ENCODE assay signal across 19 cellular contexts in genomic region chr13:39266426-39266825, GRCh38.
A peak's percentile ranks its signal among the peaks of the same experiment; 100 is the strongest.
DNase-seq lines count a peak whose midpoint lies in the region; ATAC-seq and TF ChIP-seq lines count a peak whose summit lies in the region.
"Had no signal": no experiment of that assay in that cellular context is flagged by ENCODE, and none has a peak within 500 bp of the region (broad histone marks: within the 10 kb centered on the region; RNA-seq: fewer than 3 reads in every experiment).

No MANE protein-coding gene starts in this region.

- no peaks in the 10 kb centered on the region for H3K27me3 Mint-ChIP-seq in neural progenitor cell (ENCODE audit: insufficient read depth, low read depth)

- H3K9me3 ChIP-seq in neural progenitor cell (ENCODE audit: low read depth) (no peaks in the 10 kb centered on the region), aorta (ENCODE audit: control insufficient read depth, low read length) (no peaks in the 10 kb centered on the region)
- H3K9me3 ChIP-seq: SJCRH30 had no signal

- H3K4me3 ChIP-seq in neural progenitor cell (no peak overlapping the region), aorta (ENCODE audit: low read length in 2 of 2) (no peak overlapping the region)
- H3K4me3 ChIP-seq: GM23248, K562, SJCRH30 had no signal

- peaks cover 17% of the 10 kb centered on the region for H3K9me3 Mint-ChIP-seq in neural progenitor cell

- no peak overlapping the region for H3K4me3 Mint-ChIP-seq in neural progenitor cell
- H3K4me3 Mint-ChIP-seq: B cell, CD14-positive monocyte, H9 had no signal

- intact Hi-C loops in aorta (cut with DNase I), result loop anchor here in 1 of 2 donors (10.0 kb wide), 1 partner anchor 348 kb away; no protein-coding TSS in a partner anchor

- H3K9ac ChIP-seq in neural progenitor cell, result no peak overlapping the region
- H3K9ac ChIP-seq: GM23248 had no signal

- no peak overlapping the region for H2AFZ ChIP-seq in neural progenitor cell (replicated peaks)
- H2AFZ ChIP-seq: GM23248 had no signal

- no peak for ATAC-seq in aorta (ENCODE audit: low FRiP score)
- ATAC-seq: K562 had no signal

- H3K27ac ChIP-seq in neural progenitor cell, result no peak overlapping the region
- no peak overlapping the region for H3K27ac ChIP-seq in aorta (ENCODE audit: low read depth in 1 of 2, low read length in 2 of 2)
- H3K27ac ChIP-seq: GM23248, SJCRH30 had no signal

- H3K4me1 Mint-ChIP-seq in neural progenitor cell, result peaks cover 3% of the 10 kb centered on the region
- H3K4me1 Mint-ChIP-seq: B cell, CD14-positive monocyte, H9 had no signal

- H3K36me3 ChIP-seq in neural progenitor cell (no peaks in the 10 kb centered on the region), aorta (ENCODE audit: control insufficient read depth in 1 of 2, insufficient read depth in 2 of 2, low read length in 1 of 2) (no peaks in the 10 kb centered on the region)
- H3K36me3 ChIP-seq: SJCRH30 had no signal

- no peak for TF ChIP-seq CTCF in neural progenitor cell (IDR thresholded peaks at IDR 0.05)

- no peaks in the 10 kb centered on the region for H3K79me2 ChIP-seq in neural progenitor cell (ENCODE audit: low read depth)

- H3K36me3 Mint-ChIP-seq in neural progenitor cell, result peaks cover 3% of the 10 kb centered on the region
- H3K36me3 Mint-ChIP-seq: CD14-positive monocyte had no signal

- no peaks in the 10 kb centered on the region for H3F3A ChIP-seq in neural progenitor cell (ENCODE audit: low read depth)

- no peaks in the 10 kb centered on the region for H4K20me1 ChIP-seq in neural progenitor cell (ENCODE audit: low read depth)

- DNase-seq in Daoy (ENCODE audit: low read depth) (peak; percentile 1), HT1080 (ENCODE audit: low read depth) (peak; percentile 51), SW480 (ENCODE audit: low spot score) (peak; percentile 17), iris pigment epithelial cell (ENCODE audit: low read depth) (peak; percentile 9), neural progenitor cell (ENCODE audit: low spot score) (no peak), aorta (no peak)
- DNase-seq in stimulated activated CD4-positive, alpha-beta T cell treated with anti-CD3 and anti-CD28 coated beads, Interleukin-2, amount 100 ng/mL, for 24 hours, result no peak
- DNase-seq: GM23248, H9, MM.1S, NCI-H1048, NCI-H1417 treated with DMSO at 0.1 percent for 48 hours, NCI-H187, NCI-H510A, NCI-H748 treated with DMSO at 0.1 percent for 48 hours, SJCRH30 had no signal

- H3K4me1 ChIP-seq in neural progenitor cell (no peaks in the 10 kb centered on the region), aorta (ENCODE audit: control insufficient read depth in 1 of 2, insufficient read depth in 2 of 2, low read length in 2 of 2) (peaks cover 2 to 5% of the 10 kb centered on the region in 2 donors)

- no peaks in the 10 kb centered on the region for H3K27me3 ChIP-seq in neural progenitor cell
- no peaks in the 10 kb centered on the region for H3K27me3 ChIP-seq in aorta (ENCODE audit: control insufficient read depth in 1 of 2, insufficient read depth in 2 of 2, low read length in 1 of 2)
- H3K27me3 ChIP-seq: SJCRH30 had no signal

- no peak overlapping the region for H3K27ac Mint-ChIP-seq in neural progenitor cell
- H3K27ac Mint-ChIP-seq: B cell, H9 had no signal

- no peak overlapping the region for H3K4me2 ChIP-seq in neural progenitor cell

Comparison
In these comparisons a context has a peak if more than half of its experiments do, and no peak if none do; other contexts are left out.
1. DNase-seq: peak in Daoy (single experiment), HT1080 (single experiment), SW480 (single experiment) and iris pigment epithelial cell (single experiment); none in neural progenitor cell (single experiment), aorta (0 of 2) and stimulated activated CD4-positive, alpha-beta T cell treated with anti-CD3 and anti-CD28 coated beads, Interleukin-2, amount 100 ng/mL, for 24 hours (0 of 2).